ENCODE assay signal across 8 cellular contexts in genomic region chr1:168439451-168440375, GRCh38.
A peak's percentile ranks its signal among the peaks of the same experiment; 100 is the strongest.
DNase-seq lines count a peak whose midpoint lies in the region; ATAC-seq and TF ChIP-seq lines count a peak whose summit lies in the region.

No MANE protein-coding gene starts in this region.

- H3K9ac ChIP-seq in KMS-11 = no peak overlapping the region
- peak overlapping the region in 1 of 5 donors; percentile 19 for H3K9ac ChIP-seq in subcutaneous abdominal adipose tissue (ENCODE audit: low read length in 5 of 5)

- H3K4me2 ChIP-seq in KMS-11 = peak overlapping the region; percentile 38

- peak overlapping the region; percentile 53 for H2AFZ ChIP-seq in KMS-11 (ENCODE audit: low read depth)

- TF ChIP-seq CTCF in KMS-11 (conservative IDR thresholded peaks at IDR 0.05; ENCODE audit: low read depth, low read length) = peak; percentile 97
- TF ChIP-seq CTCF in neutrophil (IDR thresholded peaks at IDR 0.05) = peak; percentile 36

- no peak overlapping the region for H3K27ac ChIP-seq in KMS-11
- H3K27ac ChIP-seq in neutrophil = no peak overlapping the region
- H3K27ac ChIP-seq in subcutaneous abdominal adipose tissue (ENCODE audit: low read depth, low read length) = no peak overlapping the region

- H3K4me3 ChIP-seq in KMS-11 (IDR thresholded peaks at IDR 0.05; ENCODE audit: insufficient read depth, low read depth, low read length) (peak overlapping the region; percentile 75), neutrophil (ENCODE audit: low read depth in 1 of 2, low read length in 1 of 2) (peak overlapping the region in 1 of 2 experiments; percentile 26), subcutaneous abdominal adipose tissue (ENCODE audit: low read depth in 1 of 5, low read length in 5 of 5) (peak overlapping the region; percentile 13 to 49 (median 39))

- DNase-seq in Caki2 (ENCODE audit: low read depth) = peak; percentile 72
- DNase-seq in RKO (ENCODE audit: low spot score) = peak; percentile 81
- DNase-seq in activated T-helper 1 cell treated with Interleukin-2 at 50 U/mL for 16 hours (ENCODE audit: low read depth) = peak; percentile 58
- peak; percentile 89 for DNase-seq in fibroblast of peridontal ligament (ENCODE audit: extremely low read depth)

- no peaks in the 10 kb centered on the region for H3K4me1 ChIP-seq in KMS-11 (ENCODE audit: low read depth, poor library complexity, severe bottlenecking)
- H3K4me1 ChIP-seq in neutrophil (ENCODE audit: control insufficient read depth in 1 of 2, insufficient read depth in 1 of 2, low read depth in 1 of 2, low read length in 1 of 2) = peaks cover 16 to 18% of the 10 kb centered on the region in 2 experiments
- H3K4me1 ChIP-seq in subcutaneous abdominal adipose tissue (ENCODE audit: control insufficient read depth in 5 of 5, insufficient read depth in 5 of 5, low read length in 5 of 5) = peaks cover 0 to 9% (median 7%) of the 10 kb centered on the region in 5 donors

- H3K36me3 ChIP-seq in KMS-11 (ENCODE audit: insufficient read depth) (no peaks in the 10 kb centered on the region), neutrophil (no peaks in the 10 kb centered on the region), subcutaneous abdominal adipose tissue (ENCODE audit: control insufficient read depth in 5 of 5, insufficient read depth in 5 of 5, low read length in 5 of 5) (no peaks in the 10 kb centered on the region)

- H4K20me1 ChIP-seq in KMS-11 (ENCODE audit: insufficient read depth) = no peaks in the 10 kb centered on the region

- H3K27me3 ChIP-seq in KMS-11 (ENCODE audit: insufficient read depth, low read depth) (no peaks in the 10 kb centered on the region), neutrophil (no peaks in the 10 kb centered on the region), subcutaneous abdominal adipose tissue (ENCODE audit: control insufficient read depth in 5 of 5, insufficient read depth in 4 of 5, low read length in 5 of 5) (peaks cover 0 to 6% (median 0%) of the 10 kb centered on the region in 5 donors)

- in situ Hi-C loops in Caki2 (cut with HindIII; ENCODE audit: low pct_unique_long_range_greater_than_20kb, low sequenced_read_pairs) = no loop called here

- no peaks in the 10 kb centered on the region for H3K79me2 ChIP-seq in KMS-11 (ENCODE audit: insufficient read depth, low read depth)

- H3K9me3 ChIP-seq in neutrophil (no peaks in the 10 kb centered on the region), subcutaneous abdominal adipose tissue (ENCODE audit: control insufficient read depth in 5 of 5, low read length in 5 of 5) (no peaks in the 10 kb centered on the region)

- peak; percentile 90 for ATAC-seq in GM21390 (IDR thresholded peaks at IDR 0.05; ENCODE audit: unreplicated experiment)
